In the genomic region with DNA sequence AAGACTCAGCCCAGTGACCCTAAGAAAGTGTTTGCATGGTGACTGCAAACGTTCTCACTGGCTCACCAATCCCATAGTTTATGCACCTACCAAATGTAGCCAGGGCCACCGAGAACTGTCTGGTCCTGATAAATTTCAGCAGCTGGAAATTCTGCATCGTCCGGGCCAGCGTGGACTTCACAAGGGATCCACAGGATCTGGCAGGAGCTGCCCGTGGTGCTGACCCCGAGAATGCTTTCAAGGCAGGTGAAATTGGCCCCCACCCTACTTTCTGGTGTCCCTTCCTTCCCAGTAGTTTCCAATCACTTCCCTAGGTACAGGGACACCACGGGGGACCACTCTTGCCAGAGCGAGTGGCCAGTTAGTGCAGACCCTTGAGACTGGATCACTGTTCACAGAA, we compare ENCODE assay signal across 35 cellular contexts. TPM values are rescaled to one million over a fixed set of nuclear protein-coding genes. Genes with fewer than 3 reads are reported as not detected.
DNase-seq lines count a peak whose midpoint lies in the region; ATAC-seq and TF ChIP-seq lines count a peak whose summit lies in the region.
"Had no signal": no experiment of that assay in that cellular context is flagged by ENCODE, and none has a peak within 500 bp of the region (broad histone marks: within the 10 kb centered on the region; RNA-seq: fewer than 3 reads in every experiment).

No MANE protein-coding gene starts in this region.

- DNase-seq in activated naive CD4-positive, alpha-beta T cell treated with anti-CD3 and anti-CD28 coated beads, Interleukin-2, amount 50 U/mL, for 16 hours: no peak
- DNase-seq in UCSD-AML1 (lab: John Stamatoyannopoulos, UW; ENCODE audit: unreplicated experiment) (peak; percentile 27), iPS-NIHi11 (ENCODE audit: low spot score) (peak; percentile 70), progenitor cell of endocrine pancreas (ENCODE audit: low spot score, unreplicated experiment) (peak; percentile 34), sigmoid colon (no peak), osteoblast (ENCODE audit: insufficient read length, low spot score, missing footprints) (no peak)
- DNase-seq: 8988T; activated CD4-positive, alpha-beta memory T cell treated with anti-CD3 and anti-CD28 coated beads, Interleukin-2, amount 10 ng/mL, durations not matched to agents 7 days and 5 days; activated CD8-positive, alpha-beta memory T cell treated with anti-CD3 and anti-CD28 coated beads, Interleukin-2, amount 50 U/mL, for 4 hours; activated naive CD4-positive, alpha-beta T cell treated with anti-CD3 and anti-CD28 coated beads, Interleukin-2, amount 10 ng/mL, durations not matched to agents 7 days and 5 days; amniotic stem cell; DMS53; HCEC 1CT; midbrain; MV-4-11; naive thymus-derived CD4-positive, alpha-beta T cell; NCI-H1436; NCI-H2081 treated with DMSO at 0.1 percent for 48 hours; NCI-H2227 treated with DMSO at 0.1 percent for 48 hours; NCI-H69; stimulated activated CD4-positive, alpha-beta T cell treated with anti-CD3 and anti-CD28 coated beads, Interleukin-1b, Interleukin-23, amount 100 ng/mL, for 48 hours; stimulated activated naive CD4-positive, alpha-beta T cell treated with Interleukin-2 at 50 U/mL for 16 hours; upper lobe of left lung had no signal

- no peak for ATAC-seq in GM18520 (IDR thresholded peaks at IDR 0.05; ENCODE audit: unreplicated experiment)
- ATAC-seq: naive thymus-derived CD4-positive, alpha-beta T cell had no signal

- peaks cover 54% of the 10 kb centered on the region for H3K4me1 Mint-ChIP-seq in activated naive CD4-positive, alpha-beta T cell treated with anti-CD3 and anti-CD28 coated beads, Interleukin-2, amount 50 U/mL, for 24 hours
- peaks cover 3% of the 10 kb centered on the region for H3K4me1 Mint-ChIP-seq in progenitor cell of endocrine pancreas (ENCODE audit: low read depth)

- peaks cover 30% of the 10 kb centered on the region for H3K36me3 Mint-ChIP-seq in activated naive CD4-positive, alpha-beta T cell treated with anti-CD3 and anti-CD28 coated beads, Interleukin-2, amount 50 U/mL, for 24 hours
- H3K36me3 Mint-ChIP-seq in progenitor cell of endocrine pancreas (ENCODE audit: insufficient read depth): no peaks in the 10 kb centered on the region
- H3K36me3 Mint-ChIP-seq: CD14-positive monocyte had no signal

- H3K4me3 ChIP-seq in sigmoid colon: no peak overlapping the region
- no peak overlapping the region for H3K4me3 ChIP-seq in osteoblast (ENCODE audit: insufficient read depth, low read length)
- H3K4me3 ChIP-seq: smooth muscle cell, suprapubic skin, upper lobe of left lung had no signal

- TF ChIP-seq CTCF in progenitor cell of endocrine pancreas (IDR thresholded peaks at IDR 0.05; ENCODE audit: unreplicated experiment) (no peak), sigmoid colon (IDR thresholded peaks at IDR 0.05) (no peak), osteoblast (IDR thresholded peaks at IDR 0.05; ENCODE audit: extremely low read depth, low read depth, low read length) (no peak)

- intact Hi-C loops in sigmoid colon (cut with DNase I): no loop called here

- peak overlapping the region; percentile 17 for H3K27ac Mint-ChIP-seq in activated naive CD4-positive, alpha-beta T cell treated with anti-CD3 and anti-CD28 coated beads, Interleukin-2, amount 50 U/mL, for 24 hours
- H3K27ac Mint-ChIP-seq in progenitor cell of endocrine pancreas: no peak overlapping the region
- H3K27ac Mint-ChIP-seq: activated CD4-positive, alpha-beta memory T cell treated with anti-CD3 and anti-CD28 coated beads, Interleukin-2, amount 10 ng/mL, durations not matched to agents 7 days and 5 days; activated naive CD4-positive, alpha-beta T cell treated with anti-CD3 and anti-CD28 coated beads, Interleukin-2, amount 10 ng/mL, durations not matched to agents 7 days and 5 days; CD14-positive monocyte had no signal

- H3K4me3 Mint-ChIP-seq in activated naive CD4-positive, alpha-beta T cell treated with anti-CD3 and anti-CD28 coated beads, Interleukin-2, amount 50 U/mL, for 24 hours: no peak overlapping the region
- H3K4me3 Mint-ChIP-seq in progenitor cell of endocrine pancreas (ENCODE audit: low read depth): no peak overlapping the region
- H3K4me3 Mint-ChIP-seq: activated CD4-positive, alpha-beta memory T cell treated with anti-CD3 and anti-CD28 coated beads, Interleukin-2, amount 10 ng/mL, durations not matched to agents 7 days and 5 days; activated naive CD4-positive, alpha-beta T cell treated with anti-CD3 and anti-CD28 coated beads, Interleukin-2, amount 10 ng/mL, durations not matched to agents 7 days and 5 days; CD14-positive monocyte; naive thymus-derived CD4-positive, alpha-beta T cell had no signal

- WGBS in sigmoid colon, 2 donors: 44 to 49% methylated on average over 9 of the region's 9 CpGs

- no peak overlapping the region for H3K27ac ChIP-seq in sigmoid colon
- H3K27ac ChIP-seq in osteoblast (ENCODE audit: low read depth, low read length): no peak overlapping the region
- H3K27ac ChIP-seq: epithelial cell of prostate, suprapubic skin, upper lobe of left lung had no signal

- H3K27me3 ChIP-seq in sigmoid colon (peaks cover 0 to 22% (median 0%) of the 10 kb centered on the region in 3 donors), osteoblast (ENCODE audit: insufficient read depth, low read length) (peaks cover 1% of the 10 kb centered on the region)
- H3K27me3 ChIP-seq: upper lobe of left lung had no signal

- H4K20me1 ChIP-seq in osteoblast (ENCODE audit: insufficient read depth, low read length): no peaks in the 10 kb centered on the region

- H3K27me3 Mint-ChIP-seq in activated naive CD4-positive, alpha-beta T cell treated with anti-CD3 and anti-CD28 coated beads, Interleukin-2, amount 50 U/mL, for 24 hours: no peaks in the 10 kb centered on the region
- peaks cover 37% of the 10 kb centered on the region for H3K27me3 Mint-ChIP-seq in progenitor cell of endocrine pancreas
- H3K27me3 Mint-ChIP-seq: activated CD4-positive, alpha-beta memory T cell treated with anti-CD3 and anti-CD28 coated beads, Interleukin-2, amount 10 ng/mL, durations not matched to agents 7 days and 5 days; activated naive CD4-positive, alpha-beta T cell treated with anti-CD3 and anti-CD28 coated beads, Interleukin-2, amount 10 ng/mL, durations not matched to agents 7 days and 5 days had no signal

- H3K9me3 ChIP-seq in sigmoid colon: peaks cover 0 to 10% (median 3%) of the 10 kb centered on the region in 4 donors
- no peaks in the 10 kb centered on the region for H3K9me3 ChIP-seq in osteoblast (ENCODE audit: low read depth, low read length)
- H3K9me3 ChIP-seq: Caco-2 had no signal

- no peaks in the 10 kb centered on the region for H3K36me3 ChIP-seq in sigmoid colon
- no peaks in the 10 kb centered on the region for H3K36me3 ChIP-seq in osteoblast (ENCODE audit: insufficient read depth, low read length)
- H3K36me3 ChIP-seq: suprapubic skin, upper lobe of left lung had no signal

- H3K9me3 Mint-ChIP-seq in activated naive CD4-positive, alpha-beta T cell treated with anti-CD3 and anti-CD28 coated beads, Interleukin-2, amount 50 U/mL, for 24 hours: no peaks in the 10 kb centered on the region
- H3K9me3 Mint-ChIP-seq in progenitor cell of endocrine pancreas (ENCODE audit: low read depth): peaks cover 6% of the 10 kb centered on the region

- TF ChIP-seq EP300 in sigmoid colon (IDR thresholded peaks at IDR 0.05): no peak

- H3K4me1 ChIP-seq in sigmoid colon (no peaks in the 10 kb centered on the region), osteoblast (ENCODE audit: insufficient read depth, low read length) (no peaks in the 10 kb centered on the region)
- H3K4me1 ChIP-seq: Caco-2, suprapubic skin had no signal

- no peak overlapping the region for H3K4me2 ChIP-seq in osteoblast (ENCODE audit: insufficient read depth, low read length)
- H3K4me2 ChIP-seq: smooth muscle cell had no signal

- no peaks in the 10 kb centered on the region for H3K79me2 ChIP-seq in osteoblast (ENCODE audit: insufficient read depth, low read length)

- TF ChIP-seq POLR2A in sigmoid colon (IDR thresholded peaks at IDR 0.05): no peak

- no peak overlapping the region for H2AFZ ChIP-seq in osteoblast (ENCODE audit: low read length)

RNA-seq across cellular contexts. Expression of gene UBASH3A, which starts 26.2 kb away (rescaled TPM):
- total RNA-seq in progenitor cell of endocrine pancreas: not detected in 2 replicates
- total RNA-seq in sigmoid colon: not detected
- polyA plus RNA-seq in sigmoid colon: 1 to 10 TPM in 1 of 3 donors, not detected in 2; 3.9 TPM
- total RNA-seq in osteoblast: not detected in 2 replicates
- total RNA-seq: Caco-2, G401, glomerular endothelial cell, LHCN-M2, SK-MEL-5, smooth muscle cell had no signal
- polyA plus RNA-seq: CD14-positive monocyte, keratinocyte, smooth muscle cell had no signal

RNA-seq across cellular contexts. Expression of gene TMPRSS3, which starts 34.0 kb away (rescaled TPM):
- 10.1 and 14.4 TPM in 2 replicates for total RNA-seq in progenitor cell of endocrine pancreas
- under 1 TPM in 1 of 4 donors, not detected in 3; 0.16 TPM for total RNA-seq in sigmoid colon
- 1 to 10 TPM in 1 of 3 donors, under 1 TPM in 1, not detected in 1; 0.60 to 1.3 TPM for polyA plus RNA-seq in sigmoid colon
- not detected in 2 replicates for total RNA-seq in osteoblast
- total RNA-seq: Caco-2, G401, glomerular endothelial cell, LHCN-M2, smooth muscle cell had no signal
- polyA plus RNA-seq: keratinocyte, smooth muscle cell had no signal

Comparison
In these comparisons a context has a peak if more than half of its experiments do, and no peak if none do; other contexts are left out.
1. DNase-seq: peak in UCSD-AML1 (single experiment), iPS-NIHi11 (single experiment) and progenitor cell of endocrine pancreas (single experiment); none in activated naive CD4-positive, alpha-beta T cell treated with anti-CD3 and anti-CD28 coated beads, Interleukin-2, amount 50 U/mL, for 16 hours (single experiment), sigmoid colon (single experiment) and osteoblast (single experiment).